In genomic region chr15:79923068-79923514, GRCh38 we compare ENCODE assay signal across 8 cellular contexts. TPM values are rescaled to one million over a fixed set of nuclear protein-coding genes. Genes with fewer than 3 reads are reported as not detected.
DNase-seq lines count a peak whose midpoint lies in the region; ATAC-seq and TF ChIP-seq lines count a peak whose summit lies in the region.

No MANE protein-coding gene starts in this region.

- H3K27me3 ChIP-seq in SK-N-SH (ENCODE audit: insufficient read depth) (no peaks in the 10 kb centered on the region), cardiac muscle cell (no peaks in the 10 kb centered on the region)

- H3K36me3 Mint-ChIP-seq in activated naive CD8-positive, alpha-beta T cell treated with anti-CD3 and anti-CD28 coated beads for 36 hours, result peaks cover 55% of the 10 kb centered on the region

- DNase-seq in CMK (ENCODE audit: low read depth) (peak; percentile 41), HT-29 (ENCODE audit: low spot score) (peak; percentile 79), SK-N-SH (peak; percentile 88), cardiac muscle cell (ENCODE audit: low read depth in 1 of 2, low spot score in 1 of 2) (peak; percentile 56 to 79), posterior cingulate gyrus (peak; percentile 21 to 90 (median 38)), ureter (ENCODE audit: low spot score) (peak; percentile 59)
- peak; percentile 80 for DNase-seq in activated naive CD8-positive, alpha-beta T cell treated with anti-CD3 and anti-CD28 coated beads for 36 hours

- peak; percentile 40 for ATAC-seq in GM21360 (IDR thresholded peaks at IDR 0.05; ENCODE audit: unreplicated experiment)

- 0% methylated on average over 14 of the region's 51 CpGs for WGBS in SK-N-SH (ENCODE audit: low lambda C conversion rate)

- peak overlapping the region; percentile 95 for H3K27ac Mint-ChIP-seq in activated naive CD8-positive, alpha-beta T cell treated with anti-CD3 and anti-CD28 coated beads for 36 hours

- peak overlapping the region; percentile 95 to 98 for H3K4me3 ChIP-seq in SK-N-SH (ENCODE audit: low read depth in 2 of 2, low read length in 1 of 2)
- peak overlapping the region; percentile 89 for H3K4me3 ChIP-seq in cardiac muscle cell

- CTCF ChIA-PET in SK-N-SH (lab: Yijun Ruan, JAX), result interaction anchor here (1.2 to 2.7 kb wide), 3 partner anchors 70 to 72 kb away, joined by 4 to 11 read pairs (median 6); no protein-coding TSS in a partner anchor

- peaks cover 24% of the 10 kb centered on the region for H3K9me3 Mint-ChIP-seq in activated naive CD8-positive, alpha-beta T cell treated with anti-CD3 and anti-CD28 coated beads for 36 hours

- no peak for TF ChIP-seq RAD21 in SK-N-SH (IDR thresholded peaks at IDR 0.05; ENCODE audit: low read length)

- peaks cover 18% of the 10 kb centered on the region for H3F3A ChIP-seq in SK-N-SH (replicated peaks; ENCODE audit: insufficient read depth)

- no peaks in the 10 kb centered on the region for H4K20me1 ChIP-seq in SK-N-SH (ENCODE audit: insufficient read depth)

- peaks cover 33% of the 10 kb centered on the region for H3K79me2 ChIP-seq in SK-N-SH (ENCODE audit: insufficient read depth)

- H3K9ac ChIP-seq in SK-N-SH, result peak overlapping the region; percentile 94

- no peaks in the 10 kb centered on the region for H3K9me2 ChIP-seq in SK-N-SH

- POLR2A ChIA-PET in SK-N-SH (lab: Yijun Ruan, JAX), result interaction anchor here (0.7 to 1.6 kb wide), 4 partner anchors 12 to 542 kb away, joined by 3 to 12 read pairs (median 6); partner anchors contain the start of gene MTHFS

- H3K27me3 Mint-ChIP-seq in activated naive CD8-positive, alpha-beta T cell treated with anti-CD3 and anti-CD28 coated beads for 36 hours, result no peaks in the 10 kb centered on the region

- H3K9me3 ChIP-seq in SK-N-SH (peaks cover 8% of the 10 kb centered on the region; the same call in 1 of the 2 replicates), cardiac muscle cell (ENCODE audit: low read depth) (no peaks in the 10 kb centered on the region)

- H3K36me3 ChIP-seq in SK-N-SH (replicated peaks in 1 of 2; ENCODE audit: control insufficient read depth in 1 of 2, insufficient read depth in 2 of 2, low read length in 1 of 2) (peaks cover 5 to 28% of the 10 kb centered on the region in 2 experiments), cardiac muscle cell (no peaks in the 10 kb centered on the region)

- H3K27ac ChIP-seq in SK-N-SH (ENCODE audit: low read depth in 2 of 2, low read length in 1 of 2) (peak overlapping the region; percentile 88 to 96), cardiac muscle cell (peak overlapping the region; percentile 89)

- H3K4me1 ChIP-seq in SK-N-SH (ENCODE audit: control insufficient read depth in 1 of 2, insufficient read depth in 2 of 2, low read depth in 1 of 2, low read length in 1 of 2) (no peaks in the 10 kb centered on the region; a peak in 2 of 4 replicates), cardiac muscle cell (ENCODE audit: low read depth) (peaks cover 4% of the 10 kb centered on the region)

- intact Hi-C loops in posterior cingulate gyrus (cut with DNase I), result loop anchor here (2.0 kb wide), 1 partner anchor 26 kb away; the partner anchor contains the start of gene MTHFS

- no peak for TF ChIP-seq EP300 in SK-N-SH (IDR thresholded peaks at IDR 0.05; ENCODE audit: borderline replicate concordance in 1 of 2, low read depth in 1 of 2, low read length in 1 of 2)

- peak overlapping the region; percentile 99 for H2AFZ ChIP-seq in SK-N-SH (ENCODE audit: low read depth)

- H3K4me1 Mint-ChIP-seq in activated naive CD8-positive, alpha-beta T cell treated with anti-CD3 and anti-CD28 coated beads for 36 hours, result peaks cover 20% of the 10 kb centered on the region

- TF ChIP-seq CTCF in SK-N-SH (IDR thresholded peaks at IDR 0.05), result no peak
- TF ChIP-seq CTCF in cardiac muscle cell (IDR thresholded peaks at IDR 0.05; ENCODE audit: low read depth, low read length), result no peak

- H3K4me3 Mint-ChIP-seq in activated naive CD8-positive, alpha-beta T cell treated with anti-CD3 and anti-CD28 coated beads for 36 hours, result peak overlapping the region; percentile 88

- H3K4me2 ChIP-seq in SK-N-SH, result peak overlapping the region; percentile 87

TF ChIP-seq in SK-N-SH, 30 proteins besides CTCF, POLR2A, EP300 and RAD21:
- TF ChIP-seq MAX (IDR thresholded peaks at IDR 0.05; ENCODE audit: low read depth) (no peak), NFIC (IDR thresholded peaks at IDR 0.05; ENCODE audit: borderline replicate concordance) (no peak), RXRA (IDR thresholded peaks at IDR 0.05; ENCODE audit: borderline replicate concordance, low read depth) (no peak), MXI1 (IDR thresholded peaks at IDR 0.05; ENCODE audit: low read depth, low read length) (no peak), TAF1 (IDR thresholded peaks at IDR 0.05; ENCODE audit: borderline replicate concordance, low read depth, low read length) (no peak; the same call in 1 of the 2 replicates), PBX3 (IDR thresholded peaks at IDR 0.05) (0 out of 2 replicates have a peak, but pooled peaks have one; percentile 0), CHD2 (IDR thresholded peaks at IDR 0.05; ENCODE audit: low read length, partially characterized antibody) (no peak), ZBTB33 (IDR thresholded peaks at IDR 0.05; ENCODE audit: borderline replicate concordance, low read depth) (no peak)

RNA-seq across cellular contexts. Expression of gene MTHFS, which starts 26.3 kb away (rescaled TPM):
- 34.1 and 37.1 TPM in 2 replicates for total RNA-seq in HT-29 (2014; rRNA removed; shearing (Covaris generic))
- 21.1 and 21.9 TPM in 2 replicates for polyA plus RNA-seq in SK-N-SH (2012; rRNA removed)
- polyA plus RNA-seq in SK-N-SH (2012; cell fraction: cytosol; rRNA removed), result 24.4 and 25.3 TPM in 2 replicates
- 9.3 and 9.7 TPM in 2 replicates for polyA plus RNA-seq in SK-N-SH (2012; cell fraction: nucleus; rRNA removed)
- total RNA-seq in activated naive CD8-positive, alpha-beta T cell treated with anti-CD3 and anti-CD28 coated beads for 36 hours, result 10 to 100 TPM; 33.3 to 33.7 TPM
- 37.8 and 44.2 TPM in 2 replicates for total RNA-seq in cardiac muscle cell
- 38.3 and 48.6 TPM in 2 replicates for polyA plus RNA-seq in cardiac muscle cell
- total RNA-seq in ureter, result 24.9 TPM

RNA-seq across cellular contexts. Expression of gene BCL2A1, which starts 47.9 kb away (rescaled TPM):
- 0.31 TPM in 1 of 2 replicates, not detected in the other for total RNA-seq in HT-29 (2014; rRNA removed; shearing (Covaris generic))
- polyA plus RNA-seq in SK-N-SH (2012; rRNA removed) (0.08 and 0.16 TPM in 2 replicates), cardiac muscle cell (0.18 TPM in 1 of 2 replicates, not detected in the other)
- 0.05 and 0.06 TPM in 2 replicates for polyA plus RNA-seq in SK-N-SH (2012; cell fraction: cytosol; rRNA removed)
- polyA plus RNA-seq in SK-N-SH (2012; cell fraction: nucleus; rRNA removed), result 0.11 TPM in 1 of 2 replicates, not detected in the other
- 10 to 100 TPM; 91.4 to 94.3 TPM for total RNA-seq in activated naive CD8-positive, alpha-beta T cell treated with anti-CD3 and anti-CD28 coated beads for 36 hours
- total RNA-seq in cardiac muscle cell (not detected in 2 replicates), ureter (0.83 TPM)

Comparison
In these comparisons a context has a peak if more than half of its experiments do, and no peak if none do; other contexts are left out.
1. Peak in every context shown above with its lines: DNase-seq, ATAC-seq, H3K4me3 ChIP-seq and H3K27ac ChIP-seq.
2. DNase-seq: peak in every context shown above with its lines; median percentile 88 in SK-N-SH; 80 in activated naive CD8-positive, alpha-beta T cell treated with anti-CD3 and anti-CD28 coated beads for 36 hours; 79 in HT-29; 68 in cardiac muscle cell; 59 in ureter; 41 in CMK; 38 in posterior cingulate gyrus.
3. RNA of gene BCL2A1, which starts 47.9 kb away (total RNA-seq): 91.4 to 94.3 TPM in activated naive CD8-positive, alpha-beta T cell treated with anti-CD3 and anti-CD28 coated beads for 36 hours; 0.83 TPM in ureter (single experiment), 0.31 TPM in HT-29 and not detected in cardiac muscle cell; every median in the first group is over 10 times any median in the second.